1 cellular context compared by ENCODE assay signal in genomic region chr6:26087284-26088115, GRCh38.
TF ChIP-seq lines count a peak whose summit lies in the region.

Gene HFE (plus strand): TSS chr6:26087429. CDS start chr6:26087441, 12 bp downstream.

TF ChIP-seq in GM12878, 131 proteins besides CTCF, POLR2A, EP300 and RAD21 (continued from another document):
- TF ChIP-seq MLLT1 (IDR thresholded peaks at IDR 0.05) (0 out of 2 replicates have a peak, but pooled peaks have one; percentile 30), EED (IDR thresholded peaks at IDR 0.05; ENCODE audit: low read depth) (peak; percentile 61; the same call in 1 of the 2 replicates), ASH2L (IDR thresholded peaks at IDR 0.05; ENCODE audit: borderline replicate concordance, low read depth) (0 out of 2 replicates have a peak, but pooled peaks have one; percentile 66), MTA3 (IDR thresholded peaks at IDR 0.05; ENCODE audit: borderline replicate concordance, low read length) (no peak), RB1 (IDR thresholded peaks at IDR 0.05; ENCODE audit: borderline replicate concordance) (0 out of 2 replicates have a peak, but pooled peaks have one; percentile 22), EZH2 (IDR thresholded peaks at IDR 0.05; ENCODE audit: borderline replicate concordance, control insufficient read depth, low read depth, low read length) (no peak), LARP7 (IDR thresholded peaks at IDR 0.05) (0 out of 2 replicates have a peak, but pooled peaks have one; percentile 32), GATAD2B (conservative IDR thresholded peaks at IDR 0.05; ENCODE audit: low read depth) (peak; percentile 83), SP1 (IDR thresholded peaks at IDR 0.05; ENCODE audit: low read depth, low read length) (peak; percentile 6), IKZF2 (IDR thresholded peaks at IDR 0.05) (peak; percentile 48 to 58), IKZF1 (conservative IDR thresholded peaks at IDR 0.05) (peak; percentile 67), CHD2 (IDR thresholded peaks at IDR 0.05; ENCODE audit: borderline replicate concordance, low read depth, low read length) (peak; percentile 43; the same call in 1 of the 2 replicates), NBN (IDR thresholded peaks at IDR 0.05) (peak; percentile 56; the same call in 1 of the 2 replicates), DPF2 (IDR thresholded peaks at IDR 0.05) (0 out of 2 replicates have a peak, but pooled peaks have one; percentile 48), ZNF687 (IDR thresholded peaks at IDR 0.05) (peak; percentile 31; the same call in 1 of the 2 replicates)
TF ChIP-seq in GM12878: peak in this region for 13.
